ENCODE assay signal across 22 cellular contexts in genomic region chr12:58268080-58268479, GRCh38.
"Had no signal": no experiment of that assay in that cellular context is flagged by ENCODE, and none has a peak within 500 bp of the region (broad histone marks: within the 10 kb centered on the region; RNA-seq: fewer than 3 reads in every experiment).

No MANE protein-coding gene starts in this region.

- H3K4me2 ChIP-seq: neural progenitor cell had no signal

- H3K27ac ChIP-seq: body of pancreas, foreskin keratinocyte, neural progenitor cell, psoas muscle, SK-N-MC, spleen, suprapubic skin, VCaP had no signal

- H3K9ac ChIP-seq: neural progenitor cell had no signal

- H3K27me3 Mint-ChIP-seq: activated T-cell treated with anti-CD3 and anti-CD28 coated beads, Interleukin-2, amount 50 U/mL, for 24 hours; central memory CD8-positive, alpha-beta T cell; effector memory CD8-positive, alpha-beta T cell had no signal

- H3K4me1 ChIP-seq: body of pancreas, foreskin keratinocyte, neural progenitor cell, psoas muscle, spleen had no signal

- H3K4me3 ChIP-seq: body of pancreas, neural progenitor cell, psoas muscle, SK-N-MC, spleen, suprapubic skin had no signal

- H3K27me3 ChIP-seq: body of pancreas, neural progenitor cell, spleen, suprapubic skin had no signal

- H3K4me1 Mint-ChIP-seq: central memory CD8-positive, alpha-beta T cell; neural progenitor cell; T-cell had no signal

- H3K4me3 Mint-ChIP-seq: activated CD4-positive, alpha-beta memory T cell treated with anti-CD3 and anti-CD28 coated beads for 36 hours; activated T-cell treated with anti-CD3 and anti-CD28 coated beads, Interleukin-2, amount 50 U/mL, for 24 hours; central memory CD8-positive, alpha-beta T cell; effector memory CD8-positive, alpha-beta T cell; mesothelial cell of epicardium; neural progenitor cell; stimulated activated naive CD8-positive, alpha-beta T cell treated with anti-CD3 and anti-CD28 coated beads, Interleukin-15, Interleukin-2, amounts not matched to agents 100 ng/mL and 50 ng/mL, for 24 hours; T-cell had no signal

- H3K9me3 Mint-ChIP-seq: neural progenitor cell had no signal

- DNase-seq: activated CD4-positive, alpha-beta memory T cell treated with anti-CD3 and anti-CD28 coated beads for 36 hours; activated gamma-delta T cell; activated T-cell treated with anti-CD3 and anti-CD28 coated beads, Interleukin-2, amount 50 U/mL, for 24 hours; amygdala; body of pancreas; cortex of kidney; effector memory CD8-positive, alpha-beta T cell; foreskin keratinocyte; head of caudate nucleus; psoas muscle; spleen; T-cell; T-helper 9 cell; trophoblast cell had no signal

- H2AFZ ChIP-seq: neural progenitor cell had no signal

- H3K36me3 Mint-ChIP-seq: activated CD4-positive, alpha-beta memory T cell treated with anti-CD3 and anti-CD28 coated beads for 36 hours; mesothelial cell of epicardium; neural progenitor cell; T-cell had no signal

- H3K9me3 ChIP-seq: body of pancreas, psoas muscle, suprapubic skin had no signal

- H3K36me3 ChIP-seq: neural progenitor cell, spleen, suprapubic skin had no signal

- H3K27ac Mint-ChIP-seq: activated CD4-positive, alpha-beta memory T cell treated with anti-CD3 and anti-CD28 coated beads for 36 hours; activated naive CD4-positive, alpha-beta T cell treated with anti-CD3 and anti-CD28 coated beads, Interleukin-2, amount 50 U/mL, for 72 hours; activated T-cell treated with anti-CD3 and anti-CD28 coated beads, Interleukin-2, amount 50 U/mL, for 24 hours; effector memory CD8-positive, alpha-beta T cell; mesothelial cell of epicardium; neural progenitor cell; stimulated activated naive CD8-positive, alpha-beta T cell treated with anti-CD3 and anti-CD28 coated beads, Interleukin-15, Interleukin-2, amounts not matched to agents 100 ng/mL and 50 ng/mL, for 24 hours; T-cell had no signal
